26 cellular contexts compared by ENCODE assay signal in the genomic region with DNA sequence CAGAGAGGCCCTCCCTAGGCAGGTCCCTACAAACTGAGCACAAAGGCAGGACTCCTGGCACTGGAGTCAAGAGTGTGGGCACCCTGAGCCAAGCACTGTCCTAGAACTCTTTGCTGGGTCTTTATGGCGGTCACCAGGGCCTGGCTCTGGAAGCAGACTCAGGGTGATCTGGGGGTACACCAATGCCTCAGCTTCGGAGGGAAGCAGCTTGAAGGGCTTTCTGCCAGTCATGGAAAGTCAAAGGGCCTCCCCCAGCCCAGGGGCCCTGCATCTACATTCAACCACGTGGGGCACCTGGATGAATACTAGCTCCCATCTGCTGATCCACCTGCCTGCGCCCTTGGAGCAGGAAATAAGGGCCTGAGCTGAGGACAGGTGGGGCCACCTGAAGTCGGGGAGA. TPM values are rescaled to one million over a fixed set of nuclear protein-coding genes. Genes with fewer than 3 reads are reported as not detected.
A peak's percentile ranks its signal among the peaks of the same experiment; 100 is the strongest.
DNase-seq lines count a peak whose midpoint lies in the region; ATAC-seq, FAIRE-seq and TF ChIP-seq lines count a peak whose summit lies in the region.
"Had no signal": no experiment of that assay in that cellular context is flagged by ENCODE, and none has a peak within 500 bp of the region (broad histone marks: within the 10 kb centered on the region; RNA-seq: fewer than 3 reads in every experiment).

No MANE protein-coding gene starts in this region.

- CTCF ChIA-PET in H1 (lab: Charles Lee; ENCODE audit: partially characterized antibody) = interaction anchor here (0.9 to 9.6 kb wide), 6 partner anchors 8 to 72 kb away, joined by 3 to 109 read pairs (median 16); no protein-coding TSS in a partner anchor

- H3K4me1 Mint-ChIP-seq in GM23338 (peaks cover 12% of the 10 kb centered on the region; the same call in 2 of the 3 replicates), neural crest cell (no peaks in the 10 kb centered on the region)
- H3K4me1 Mint-ChIP-seq: CD4-positive, alpha-beta memory T cell had no signal

- no peaks in the 10 kb centered on the region for H3K9me3 Mint-ChIP-seq in GM23338
- no peaks in the 10 kb centered on the region for H3K9me3 Mint-ChIP-seq in neural crest cell
- H3K9me3 Mint-ChIP-seq: CD4-positive, alpha-beta memory T cell; HFFc6 had no signal

- H3K56ac ChIP-seq in H1 (replicated peaks; ENCODE audit: insufficient read length, low read depth, low read length) = no peak overlapping the region

- no peak overlapping the region for H3K18ac ChIP-seq in H1 (ENCODE audit: extremely low read depth, low read length)

- no peak overlapping the region for H2BK12ac ChIP-seq in H1 (ENCODE audit: low read depth, low read length)

- H2AFZ ChIP-seq in GM23338 = peak overlapping the region; percentile 96; the same call in 1 of the 2 replicates
- no peak overlapping the region for H2AFZ ChIP-seq in H1 (ENCODE audit: low read length)
- H2AFZ ChIP-seq: GM23248 had no signal

- H3K79me2 ChIP-seq in GM23338 (replicated peaks; ENCODE audit: insufficient read depth) (no peaks in the 10 kb centered on the region), H1 (ENCODE audit: control insufficient read depth in 1 of 2, insufficient read depth in 2 of 2, low read length in 2 of 2) (no peaks in the 10 kb centered on the region)

- H3K36me3 Mint-ChIP-seq in GM23338 (ENCODE audit: low read depth) = no peaks in the 10 kb centered on the region
- H3K36me3 Mint-ChIP-seq in neural crest cell (ENCODE audit: low read depth) = no peaks in the 10 kb centered on the region
- H3K36me3 Mint-ChIP-seq: CD14-positive monocyte; CD4-positive, alpha-beta memory T cell had no signal

- H3K4me3 ChIP-seq in GM23338 (no peak overlapping the region), RWPE2 (ENCODE audit: severe bottlenecking) (no peak overlapping the region), H1 (ENCODE audit: extremely low read depth in 1 of 4, insufficient read depth in 2 of 4, low read depth in 3 of 4, low read length in 4 of 4) (no peak overlapping the region)
- H3K4me3 ChIP-seq: A549; BLaER1 treated with 17β-estradiol and CSF1 and Interleukin-3, amounts not matched to agents 10 nM and 100 nM; GM23248; HAP-1 had no signal

- H3K23me2 ChIP-seq in H1 (ENCODE audit: low read depth, low read length) = no peaks in the 10 kb centered on the region

- FAIRE-seq in H1 (lab: Jason Lieb, UNC) = no peak
- FAIRE-seq: A549, G401.6, GM12892, GM19239, H54 had no signal

- no peak overlapping the region for H3K4ac ChIP-seq in H1 (replicated peaks; ENCODE audit: insufficient read length, low read depth, low read length)

- WGBS in H1 (ENCODE audit: extremely low coverage in 1 of 2, insufficient coverage in 1 of 2, insufficient read length in 1 of 2, insufficient replicate concordance in 2 of 2, low coverage in 1 of 2, low lambda C conversion rate in 2 of 2, missing lambda C conversion rate in 1 of 2), 2 experiments = 77% methylated on average over 5 of the region's 5 CpGs; no CpG with 5 or more reads in 1 of the 2 experiments

- no peak overlapping the region for H2BK5ac ChIP-seq in H1 (ENCODE audit: low read depth, low read length)

- no peak overlapping the region for H2BK120ac ChIP-seq in H1 (replicated peaks; ENCODE audit: low read depth, low read length)

- H3K9me3 ChIP-seq in RWPE2 (ENCODE audit: severe bottlenecking) (no peaks in the 10 kb centered on the region), H1 (ENCODE audit: insufficient read depth in 2 of 2, low read depth in 1 of 2, low read length in 1 of 2) (no peaks in the 10 kb centered on the region)
- H3K9me3 ChIP-seq: A549, BE2C, Caco-2, HAP-1 had no signal

- H3K14ac ChIP-seq in H1 (ENCODE audit: insufficient read length) = no peak overlapping the region

- H3K4me3 Mint-ChIP-seq in GM23338 (no peak overlapping the region), neural crest cell (no peak overlapping the region)
- H3K4me3 Mint-ChIP-seq: CD14-positive monocyte; CD4-positive, alpha-beta memory T cell; HFFc6 had no signal

- H3K4me2 ChIP-seq in GM23338 (no peak overlapping the region), H1 (ENCODE audit: insufficient read depth in 1 of 2, low read depth in 2 of 2, low read length in 2 of 2) (no peak overlapping the region)
- H3K4me2 ChIP-seq: A549; BLaER1 treated with 17β-estradiol and CSF1 and Interleukin-3, amounts not matched to agents 10 nM and 100 nM had no signal

- no peak overlapping the region for H2BK15ac ChIP-seq in H1 (ENCODE audit: low read length)

- H3K27ac ChIP-seq in GM23338 (ENCODE audit: low read depth) (no peak overlapping the region), RWPE2 (ENCODE audit: poor library complexity, severe bottlenecking) (no peak overlapping the region), H1 (ENCODE audit: low read depth, low read length) (no peak overlapping the region)
- H3K27ac ChIP-seq: A549; BLaER1 treated with 17β-estradiol and CSF1 and Interleukin-3, amounts not matched to agents 10 nM and 100 nM; GM23248 had no signal

- no peaks in the 10 kb centered on the region for H3F3A ChIP-seq in GM23338 (replicated peaks; ENCODE audit: low read depth)

- H3K4me1 ChIP-seq in GM23338 (ENCODE audit: insufficient read depth) (no peaks in the 10 kb centered on the region), RWPE2 (ENCODE audit: insufficient read depth, poor library complexity, severe bottlenecking) (no peaks in the 10 kb centered on the region), H1 (replicated peaks in 1 of 4; ENCODE audit: control insufficient read depth in 3 of 4, insufficient read depth in 4 of 4, low read length in 3 of 4) (peaks cover 0 to 3% (median 0%) of the 10 kb centered on the region in 4 experiments; a peak in 2 of 7 replicates)
- H3K4me1 ChIP-seq: A549, Caco-2, HAP-1 had no signal

- H3K23ac ChIP-seq in H1 (ENCODE audit: insufficient read length) = no peak overlapping the region

- H4K91ac ChIP-seq in H1 (replicated peaks; ENCODE audit: insufficient read length, low read length) = no peak overlapping the region

- TF ChIP-seq EP300 in H1 (IDR thresholded peaks at IDR 0.05; ENCODE audit: borderline replicate concordance in 1 of 2, low read depth in 2 of 2, low read length in 2 of 2) = no peak

- POLR2A ChIA-PET in H1 (lab: Charles Lee; ENCODE audit: partially characterized antibody) = no interaction called here

- H2AK5ac ChIP-seq in H1 (ENCODE audit: low read depth, low read length) = no peak overlapping the region

- H2BK20ac ChIP-seq in H1 (ENCODE audit: low read length) = no peak overlapping the region

- no peak for TF ChIP-seq RAD21 in H1 (IDR thresholded peaks at IDR 0.05 in 1 of 2, conservative IDR thresholded peaks at IDR 0.05 in 1 of 2; ENCODE audit: low read depth in 2 of 2, low read length in 2 of 2)

- no peak for DNase-seq in GM23338 (ENCODE audit: low spot score)
- DNase-seq in RWPE2 (ENCODE audit: low spot score) = peak; percentile 56
- DNase-seq in H1 (ENCODE audit: low read depth in 1 of 2, low spot score in 2 of 2) = no peak
- no peak for DNase-seq in neural crest cell (ENCODE audit: low read depth, low spot score)
- no peak for DNase-seq in stimulated activated CD4-positive, alpha-beta T cell treated with anti-CD3 and anti-CD28 coated beads, Interleukin-2, amount 100 ng/mL, for 24 hours
- no peak for DNase-seq in NCI-H1048 (lab: John Stamatoyannopoulos, UW)
- no peak for DNase-seq in stimulated activated CD4-positive, alpha-beta T cell treated with anti-CD3 and anti-CD28 coated beads, Interleukin-1b, Interleukin-23, amount 100 ng/mL, for 48 hours
- DNase-seq: 8988T; ACHN; AML-193; BE2C; Caco-2; CD4-positive, alpha-beta memory T cell; DMS153; DND-41; GM23248; HFFc6 had no signal

- 0 out of 2 replicates have a peak overlapping the region, but pooled peaks have one; percentile 1 for H4K8ac ChIP-seq in H1 (ENCODE audit: extremely low read depth, insufficient read depth, low read length)

- H3K27ac Mint-ChIP-seq in GM23338 = no peak overlapping the region
- peak overlapping the region; percentile 78 for H3K27ac Mint-ChIP-seq in neural crest cell (ENCODE audit: unreplicated experiment)
- H3K27ac Mint-ChIP-seq: CD14-positive monocyte, HFFc6 had no signal

- no peaks in the 10 kb centered on the region for H3K9me2 ChIP-seq in GM23338 (ENCODE audit: insufficient read depth)

- H3K9ac ChIP-seq in H1 (replicated peaks in 1 of 4; ENCODE audit: extremely low read depth in 1 of 4, low read depth in 3 of 4, low read length in 3 of 4) = no peak overlapping the region
- H3K9ac ChIP-seq: BLaER1 treated with 17β-estradiol and CSF1 and Interleukin-3, amounts not matched to agents 10 nM and 100 nM; GM23248 had no signal

- H4K5ac ChIP-seq in H1 (ENCODE audit: insufficient read length, low read depth, low read length) = no peak overlapping the region

- no peak for TF ChIP-seq POLR2A in H1 (IDR thresholded peaks at IDR 0.05; ENCODE audit: control extremely low read depth in 1 of 2, low read depth in 2 of 2, low read length in 2 of 2)
- TF ChIP-seq POLR2A in GM18505 (IDR thresholded peaks at IDR 0.05; ENCODE audit: borderline replicate concordance, extremely low read depth, insufficient read depth, insufficient read length) = no peak

- no peaks in the 10 kb centered on the region for H3K36me3 ChIP-seq in GM23338 (ENCODE audit: insufficient read depth)
- H3K36me3 ChIP-seq in RWPE2 (ENCODE audit: low read depth) = no peaks in the 10 kb centered on the region
- H3K36me3 ChIP-seq in H1 (ENCODE audit: control insufficient read depth in 2 of 4, insufficient read depth in 4 of 4, low read length in 3 of 4) = no peaks in the 10 kb centered on the region
- H3K36me3 ChIP-seq: BE2C; BLaER1 treated with 17β-estradiol and CSF1 and Interleukin-3, amounts not matched to agents 10 nM and 100 nM; HAP-1 had no signal

- TF ChIP-seq CTCF in GM23338 (conservative IDR thresholded peaks at IDR 0.05; ENCODE audit: low read depth in 2 of 2) (no peak), RWPE2 (IDR thresholded peaks at IDR 0.05; ENCODE audit: poor library complexity, severe bottlenecking) (no peak), H1 (IDR thresholded peaks at IDR 0.05; ENCODE audit: control extremely low read depth in 1 of 3, insufficient read depth in 1 of 3, low read depth in 1 of 3, low read length in 3 of 3) (no peak), neural crest cell (conservative IDR thresholded peaks at IDR 0.05) (no peak)

- H3K27me3 Mint-ChIP-seq in GM23338 (ENCODE audit: insufficient read depth, low read depth, poor library complexity) (peaks cover 10% of the 10 kb centered on the region), neural crest cell (ENCODE audit: low read depth) (peaks cover 14% of the 10 kb centered on the region)

- no peaks in the 10 kb centered on the region; the same call in 1 of the 2 replicates for H3K79me1 ChIP-seq in H1 (ENCODE audit: low read depth, low read length)

- H3K27me3 ChIP-seq in GM23338 (ENCODE audit: insufficient read depth) (no peaks in the 10 kb centered on the region), RWPE2 (ENCODE audit: insufficient read depth, poor library complexity, severe bottlenecking) (no peaks in the 10 kb centered on the region), H1 (replicated peaks in 1 of 4; ENCODE audit: control insufficient read depth in 3 of 4, extremely low read depth in 1 of 4, insufficient read depth in 3 of 4, low read length in 3 of 4) (peaks cover 0 to 2% (median 0%) of the 10 kb centered on the region in 4 experiments; a peak in 2 of 7 replicates)
- H3K27me3 ChIP-seq: BE2C; BLaER1 treated with 17β-estradiol and CSF1 and Interleukin-3, amounts not matched to agents 10 nM and 100 nM had no signal

- no peak for ATAC-seq in GM23338
- no peak for ATAC-seq in RWPE2 (ENCODE audit: low read depth)
- ATAC-seq in GM18505 (IDR thresholded peaks at IDR 0.05; ENCODE audit: unreplicated experiment) = no peak
- ATAC-seq: A549 had no signal

- H4K20me1 ChIP-seq in GM23338 (replicated peaks; ENCODE audit: insufficient read depth) (no peaks in the 10 kb centered on the region), H1 (replicated peaks in 1 of 2; ENCODE audit: control insufficient read depth in 1 of 2, insufficient read depth in 2 of 2, low read length in 2 of 2) (no peaks in the 10 kb centered on the region)

RNA-seq across cellular contexts. Expression of a gene that starts 7.4 kb away (rescaled TPM):
- not detected in 2 replicates for total RNA-seq in GM23338 (2014; rRNA removed; shearing (Covaris generic))
- polyA plus RNA-seq in GM23338 (2016; fragmentation: Nextera tagmentation; extraction: Ambion mirVana) (not detected in 2 replicates), H1 (2011; rRNA removed) (not detected in 2 replicates)
- total RNA-seq in H1 (2021; fragmentation: NEBNext Ultra II Directional; extraction: Animal tissue kit (Norgen Biotek cat#: 25700)) = not detected in 2 replicates
- not detected for polyA plus RNA-seq in H1 (2011; cell fraction: cytosol; rRNA removed)
- not detected for polyA plus RNA-seq in H1 (2011; cell fraction: nucleus; rRNA removed)
- not detected in 4 replicates for polyA plus RNA-seq in H1 (2012, experiment 1 of 2)
- not detected for polyA plus RNA-seq in H1 (2012, experiment 2 of 2)
- polyA plus RNA-seq in H1 (2013, experiment 1 of 2) = not detected
- polyA plus RNA-seq in H1 (2013, experiment 2 of 2) = not detected
- not detected in 2 replicates for polyA minus RNA-seq in H1 (2011; rRNA and poly(A)+ RNA removed)
- polyA minus RNA-seq in H1 (2011; cell fraction: cytosol; rRNA and poly(A)+ RNA removed) = not detected
- not detected for polyA minus RNA-seq in H1 (2011; cell fraction: nucleus; rRNA and poly(A)+ RNA removed)
- not detected in 2 replicates for total RNA-seq in neural crest cell
- total RNA-seq: Caco-2; CD4-positive, alpha-beta memory T cell; GM23248; HFFc6 had no signal
- polyA plus RNA-seq: A549; CD4-positive, alpha-beta memory T cell; GM23248 had no signal

RNA-seq across cellular contexts. Expression of a gene that starts 28.3 kb away (rescaled TPM):
- 15.7 and 33.5 TPM in 2 replicates for total RNA-seq in GM23338 (2014; rRNA removed; shearing (Covaris generic))
- polyA plus RNA-seq in GM23338 (2016; fragmentation: Nextera tagmentation; extraction: Ambion mirVana) = 16.6 and 23.9 TPM in 2 replicates
- 23.4 TPM in 2 replicates for total RNA-seq in H1 (2021; fragmentation: NEBNext Ultra II Directional; extraction: Animal tissue kit (Norgen Biotek cat#: 25700))
- 29.0 and 41.7 TPM in 2 replicates for polyA plus RNA-seq in H1 (2011; rRNA removed)
- 32.9 TPM for polyA plus RNA-seq in H1 (2011; cell fraction: cytosol; rRNA removed)
- polyA plus RNA-seq in H1 (2011; cell fraction: nucleus; rRNA removed) = 25.2 TPM
- polyA plus RNA-seq in H1 (2012, experiment 1 of 2) = 21.2 to 27.9 TPM (median 24.2 TPM) in 4 replicates
- polyA plus RNA-seq in H1 (2012, experiment 2 of 2) = 13.1 TPM
- 16.5 TPM for polyA plus RNA-seq in H1 (2013, experiment 1 of 2)
- 16.7 TPM for polyA plus RNA-seq in H1 (2013, experiment 2 of 2)
- 17.5 and 24.0 TPM in 2 replicates for polyA minus RNA-seq in H1 (2011; rRNA and poly(A)+ RNA removed)
- 14.9 TPM for polyA minus RNA-seq in H1 (2011; cell fraction: cytosol; rRNA and poly(A)+ RNA removed)
- polyA minus RNA-seq in H1 (2011; cell fraction: nucleus; rRNA and poly(A)+ RNA removed) = 13.2 TPM
- total RNA-seq in neural crest cell = 29.5 and 31.4 TPM in 2 replicates

RNA-seq across cellular contexts. Expression of a gene that starts 53.3 kb away (rescaled TPM):
- not detected in 2 replicates for total RNA-seq in GM23338 (2014; rRNA removed; shearing (Covaris generic))
- polyA plus RNA-seq in GM23338 (2016; fragmentation: Nextera tagmentation; extraction: Ambion mirVana) = not detected in 2 replicates
- total RNA-seq in H1 (2021; fragmentation: NEBNext Ultra II Directional; extraction: Animal tissue kit (Norgen Biotek cat#: 25700)) = not detected in 2 replicates
- not detected in 2 replicates for polyA plus RNA-seq in H1 (2011; rRNA removed)
- polyA plus RNA-seq in H1 (2011; cell fraction: cytosol; rRNA removed) = not detected
- polyA plus RNA-seq in H1 (2011; cell fraction: nucleus; rRNA removed) = not detected
- not detected in 4 replicates for polyA plus RNA-seq in H1 (2012, experiment 1 of 2)
- not detected for polyA plus RNA-seq in H1 (2012, experiment 2 of 2)
- polyA plus RNA-seq in H1 (2013, experiment 1 of 2) = not detected
- polyA plus RNA-seq in H1 (2013, experiment 2 of 2) = not detected
- not detected in 2 replicates for polyA minus RNA-seq in H1 (2011; rRNA and poly(A)+ RNA removed)
- not detected for polyA minus RNA-seq in H1 (2011; cell fraction: cytosol; rRNA and poly(A)+ RNA removed)
- polyA minus RNA-seq in H1 (2011; cell fraction: nucleus; rRNA and poly(A)+ RNA removed) = not detected
- total RNA-seq in neural crest cell = not detected in 2 replicates
- total RNA-seq: Caco-2; CD4-positive, alpha-beta memory T cell; GM23248; HFFc6 had no signal
- polyA plus RNA-seq: A549; CD14-positive monocyte; CD4-positive, alpha-beta memory T cell; GM23248 had no signal
